In the genomic region with DNA sequence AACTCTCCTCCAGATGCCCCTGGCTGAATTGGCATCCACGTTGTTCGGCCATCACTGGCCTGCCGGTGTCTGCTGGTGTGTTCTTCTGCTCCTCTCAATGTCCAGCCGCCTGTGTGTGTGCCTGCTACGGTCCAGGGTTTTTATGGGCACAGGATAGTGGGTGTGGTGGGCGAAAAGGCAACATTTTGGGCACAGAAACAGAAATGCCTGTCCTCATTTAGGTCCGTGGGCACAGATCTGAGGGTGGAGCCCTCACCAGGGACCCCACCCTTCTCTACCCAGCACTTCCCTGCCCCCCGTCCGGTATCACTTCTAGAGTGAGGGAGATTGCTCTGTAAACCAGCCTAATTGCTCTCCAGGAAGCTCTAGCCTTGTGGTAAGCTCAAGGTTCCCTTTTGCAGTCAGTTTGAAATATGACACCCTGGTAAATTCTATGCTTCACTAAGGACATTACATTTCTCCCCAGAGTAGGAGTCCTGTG, we compare ENCODE assay signal across 8 cellular contexts.
DNase-seq lines count a peak whose midpoint lies in the region; ATAC-seq and TF ChIP-seq lines count a peak whose summit lies in the region.

No MANE protein-coding gene starts in this region.

- no peak for TF ChIP-seq CTCF in AG04450 (IDR thresholded peaks at IDR 0.05; ENCODE audit: low read depth, low read length)

- CTCF ChIA-PET in AG04450 (lab: Charles Lee): no interaction called here

- no peak overlapping the region for H3K27ac ChIP-seq in AG04450 (ENCODE audit: low read depth, low read length)

- peaks cover 6% of the 10 kb centered on the region; the same call in 1 of the 2 replicates for H3K9me3 ChIP-seq in AG04450 (ENCODE audit: control insufficient read depth, insufficient read depth, low read length)

- DNase-seq in AG04450 (ENCODE audit: low read depth, low spot score) (peak; percentile 6), NOMO-1 treated with DMSO at 0.1 percent for 48 hours (lab: John Stamatoyannopoulos, UW; ENCODE audit: unreplicated experiment) (peak; percentile 96), left ventricle myocardium superior (no peak), GM19238 (ENCODE audit: insufficient read length, low spot score) (no peak)
- no peak for DNase-seq in effector CD4-positive, alpha-beta T cell
- no peak for DNase-seq in stimulated activated naive CD4-positive, alpha-beta T cell (lab: John Stamatoyannopoulos, UW)

- intact Hi-C loops in left ventricle myocardium superior (cut with micrococcal nuclease): no loop called here

- H3K27me3 ChIP-seq in AG04450 (ENCODE audit: control insufficient read depth, insufficient read depth, low read length): no peaks in the 10 kb centered on the region

- ATAC-seq in GM18909 (IDR thresholded peaks at IDR 0.05; ENCODE audit: poor library complexity, unreplicated experiment) (peak; percentile 76), HG03045 (IDR thresholded peaks at IDR 0.05; ENCODE audit: unreplicated experiment) (peak; percentile 64), left ventricle myocardium superior (peak; percentile 29)

- POLR2A ChIA-PET in AG04450 (lab: Yijun Ruan, JAX): no interaction called here

- H3K4me3 ChIP-seq in AG04450 (ENCODE audit: low read depth, low read length): no peak overlapping the region

Comparison
In these comparisons a context has a peak if more than half of its experiments do, and no peak if none do; other contexts are left out.
1. DNase-seq: peak in AG04450 (single experiment) and NOMO-1 treated with DMSO at 0.1 percent for 48 hours (single experiment); none in left ventricle myocardium superior (single experiment), effector CD4-positive, alpha-beta T cell (single experiment), GM19238 (single experiment) and stimulated activated naive CD4-positive, alpha-beta T cell (0 of 6).
2. Peak in every context shown above with its lines, with median percentiles within 50 percentile points of each other: ATAC-seq.